ENCODE assay signal across 21 cellular contexts in genomic region chr9:22722492-22722891, GRCh38.
DNase-seq lines count a peak whose midpoint lies in the region; ATAC-seq, FAIRE-seq and TF ChIP-seq lines count a peak whose summit lies in the region.
"Had no signal": no experiment of that assay in that cellular context is flagged by ENCODE, and none has a peak within 500 bp of the region (broad histone marks: within the 10 kb centered on the region; RNA-seq: fewer than 3 reads in every experiment).

No MANE protein-coding gene starts in this region.

- no peaks in the 10 kb centered on the region for H3K36me3 Mint-ChIP-seq in activated T-helper 17 cell treated with anti-CD3 and anti-CD28 coated beads, Interleukin-2, amount 50 U/mL, for 72 hours (ENCODE audit: low read depth)

- H3K9me2 ChIP-seq in OCI-LY7 (ENCODE audit: insufficient read depth, low read length) (no peaks in the 10 kb centered on the region), neural cell (ENCODE audit: insufficient read depth, low read length) (no peaks in the 10 kb centered on the region)

- H3K4me2 ChIP-seq in OCI-LY7 (ENCODE audit: low read length) (no peak overlapping the region), neural cell (ENCODE audit: low read length) (no peak overlapping the region)
- H3K4me2 ChIP-seq: KMS-11 had no signal

- intact Hi-C loops in OCI-LY7 (cut with micrococcal nuclease; ENCODE audit: unreplicated experiment), result no loop called here

- H3K27me3 Mint-ChIP-seq in activated T-helper 17 cell treated with anti-CD3 and anti-CD28 coated beads, Interleukin-2, amount 50 U/mL, for 72 hours, result no peaks in the 10 kb centered on the region
- H3K27me3 Mint-ChIP-seq: CD4-positive, alpha-beta T cell had no signal

- DNase-seq in EL (peak; percentile 10), OCI-LY7 (ENCODE audit: low spot score) (no peak), bronchial epithelial cell (ENCODE audit: low read depth) (peak; percentile 4), NCI-H1092 (lab: John Stamatoyannopoulos, UW) (no peak), D341Med (ENCODE audit: low spot score) (no peak)
- DNase-seq: BE2C; CD4-positive, alpha-beta T cell; H7; HFFc6; NCI-H1436; NCI-H1930; NCI-H345; NCI-H524 treated with DMSO at 0.1 percent for 48 hours; SHP77 had no signal

- H3K9me3 Mint-ChIP-seq in activated T-helper 17 cell treated with anti-CD3 and anti-CD28 coated beads, Interleukin-2, amount 50 U/mL, for 72 hours, result peaks cover 3% of the 10 kb centered on the region

- H3K4me1 ChIP-seq in OCI-LY7 (ENCODE audit: insufficient read depth, low read length, poor library complexity, severe bottlenecking), result no peaks in the 10 kb centered on the region
- H3K4me1 ChIP-seq: BE2C had no signal

- H3F3A ChIP-seq in neural cell (ENCODE audit: insufficient read depth, low read length, poor library complexity, severe bottlenecking), result no peaks in the 10 kb centered on the region

- no peak for TF ChIP-seq RAD21 in neural cell (conservative IDR thresholded peaks at IDR 0.05)

- H3K4me1 Mint-ChIP-seq in activated T-helper 17 cell treated with anti-CD3 and anti-CD28 coated beads, Interleukin-2, amount 50 U/mL, for 72 hours, result no peaks in the 10 kb centered on the region

- no peak for FAIRE-seq in bronchial epithelial cell (lab: Jason Lieb, UNC)
- FAIRE-seq: A204.1 had no signal

- peak; percentile 90 for TF ChIP-seq EP300 in neural cell (conservative IDR thresholded peaks at IDR 0.05; ENCODE audit: poor library complexity, severe bottlenecking)

- no peak overlapping the region for H3K4me3 Mint-ChIP-seq in activated T-helper 17 cell treated with anti-CD3 and anti-CD28 coated beads, Interleukin-2, amount 50 U/mL, for 72 hours
- H3K4me3 Mint-ChIP-seq: CD4-positive, alpha-beta T cell; HFFc6 had no signal

- no peak overlapping the region for H3K27ac Mint-ChIP-seq in activated T-helper 17 cell treated with anti-CD3 and anti-CD28 coated beads, Interleukin-2, amount 50 U/mL, for 72 hours
- H3K27ac Mint-ChIP-seq: CD4-positive, alpha-beta T cell; HFFc6 had no signal

- H3K27me3 ChIP-seq in bronchial epithelial cell (ENCODE audit: control insufficient read depth, insufficient read depth, low read length) (no peaks in the 10 kb centered on the region), neural cell (ENCODE audit: insufficient read depth, low read depth, low read length) (no peaks in the 10 kb centered on the region)
- H3K27me3 ChIP-seq: BE2C had no signal

- no peaks in the 10 kb centered on the region for H4K20me1 ChIP-seq in OCI-LY7 (ENCODE audit: insufficient read depth, low read length)
- H4K20me1 ChIP-seq in neural cell (ENCODE audit: insufficient read depth), result no peaks in the 10 kb centered on the region

- ATAC-seq in HG03097 (IDR thresholded peaks at IDR 0.05; ENCODE audit: low FRiP score, unreplicated experiment), result no peak
- no peak for ATAC-seq in activated T-helper 17 cell treated with anti-CD3 and anti-CD28 coated beads, Interleukin-2, amount 50 U/mL, for 72 hours (replicated peaks)
- ATAC-seq: Panc1, SK-N-SH treated with all-trans-retinoic acid at 6 μM for 48 hours had no signal

- TF ChIP-seq CTCF in OCI-LY7 (conservative IDR thresholded peaks at IDR 0.05; ENCODE audit: low read length) (no peak), bronchial epithelial cell (IDR thresholded peaks at IDR 0.05; ENCODE audit: insufficient read depth, low read length, severe bottlenecking) (no peak), neural cell (IDR thresholded peaks at IDR 0.05; ENCODE audit: poor library complexity, severe bottlenecking) (no peak)

- no peak overlapping the region for H3K9ac ChIP-seq in neural cell (ENCODE audit: low read length)
- H3K9ac ChIP-seq: KMS-11 had no signal

- no peaks in the 10 kb centered on the region for H3K9me3 ChIP-seq in OCI-LY7 (ENCODE audit: low read length)
- H3K9me3 ChIP-seq in neural cell (ENCODE audit: low read length), result no peaks in the 10 kb centered on the region
- H3K9me3 ChIP-seq: BE2C had no signal

- no peaks in the 10 kb centered on the region for H3K79me2 ChIP-seq in OCI-LY7 (ENCODE audit: insufficient read depth, low read depth, low read length)
- no peaks in the 10 kb centered on the region for H3K79me2 ChIP-seq in neural cell (replicated peaks; ENCODE audit: insufficient read depth, low read length)

- no peak overlapping the region for H3K4me3 ChIP-seq in OCI-LY7 (ENCODE audit: low read depth, low read length, poor library complexity, severe bottlenecking)
- H3K4me3 ChIP-seq in bronchial epithelial cell (ENCODE audit: low read depth, low read length), result no peak overlapping the region
- no peak overlapping the region for H3K4me3 ChIP-seq in neural cell (ENCODE audit: low read length)

- no peak overlapping the region for H3K27ac ChIP-seq in OCI-LY7 (ENCODE audit: low read depth, low read length, poor library complexity, severe bottlenecking)
- H3K27ac ChIP-seq in neural cell (ENCODE audit: low read length), result no peak overlapping the region
- H3K27ac ChIP-seq: KMS-11 had no signal

- CTCF ChIA-PET in OCI-LY7 (lab: Charles Lee; ENCODE audit: unreplicated experiment), result no interaction called here

- BruUV-seq in OCI-LY7 (replicated peaks; lab: Mats Ljungman, UMichigan), result no TSS peak

- POLR2A ChIA-PET in OCI-LY7 (lab: Charles Lee), result no interaction called here

- H2AFZ ChIP-seq in OCI-LY7 (ENCODE audit: low read length), result peak overlapping the region; percentile 29; the same call in 1 of the 2 replicates
- no peak overlapping the region for H2AFZ ChIP-seq in neural cell (ENCODE audit: low read depth, low read length)

- H3K36me3 ChIP-seq in OCI-LY7 (ENCODE audit: insufficient read depth, low read length), result no peaks in the 10 kb centered on the region
- H3K36me3 ChIP-seq in bronchial epithelial cell (ENCODE audit: control insufficient read depth, insufficient read depth, low read length), result no peaks in the 10 kb centered on the region
- H3K36me3 ChIP-seq in neural cell (ENCODE audit: insufficient read depth, low read length), result no peaks in the 10 kb centered on the region
- H3K36me3 ChIP-seq: BE2C had no signal

TF ChIP-seq in neural cell, 6 proteins besides CTCF, POLR2A, EP300 and RAD21:
- TF ChIP-seq REST (IDR thresholded peaks at IDR 0.05; ENCODE audit: borderline replicate concordance) (peak; percentile 79), MXI1 (conservative IDR thresholded peaks at IDR 0.05; ENCODE audit: poor library complexity, severe bottlenecking) (no peak), TAF1 (IDR thresholded peaks at IDR 0.05; ENCODE audit: low read depth) (no peak), POLR2AphosphoS5 (IDR thresholded peaks at IDR 0.05) (peak; percentile 95), EZH2 (IDR thresholded peaks at IDR 0.05; ENCODE audit: borderline replicate concordance, insufficient read depth, low read length, poor library complexity, severe bottlenecking) (no peak), SMC3 (conservative IDR thresholded peaks at IDR 0.05; ENCODE audit: poor library complexity) (no peak)

Comparison
In these comparisons a context has a peak if more than half of its experiments do, and no peak if none do; other contexts are left out.
1. DNase-seq: peak in EL (single experiment) and bronchial epithelial cell (single experiment); none in OCI-LY7 (single experiment), NCI-H1092 (single experiment) and D341Med (single experiment).